16 cellular contexts compared by ENCODE assay signal in the genomic region with DNA sequence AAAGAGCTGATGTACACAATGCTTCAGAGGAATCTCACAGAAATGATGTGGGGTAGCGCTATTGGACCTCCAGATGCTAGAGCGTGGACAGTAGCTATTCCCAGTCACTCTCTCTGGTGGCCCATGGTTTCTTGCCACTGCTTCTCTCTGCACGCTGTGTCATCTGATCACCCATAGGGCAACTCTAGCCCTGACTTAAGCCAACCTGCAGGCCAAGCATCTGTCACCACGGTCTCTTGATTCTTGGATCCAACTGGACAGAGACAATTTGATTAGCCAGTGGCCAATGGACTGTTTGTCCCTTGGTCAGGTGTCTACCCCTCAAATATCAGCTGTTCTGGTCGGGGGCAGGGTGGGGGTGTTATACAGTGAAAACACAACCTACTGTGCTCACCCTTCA.
"Had no signal": no experiment of that assay in that cellular context is flagged by ENCODE, and none has a peak within 500 bp of the region (broad histone marks: within the 10 kb centered on the region; RNA-seq: fewer than 3 reads in every experiment).

No MANE protein-coding gene starts in this region.

- H3K27me3 ChIP-seq: heart right ventricle, left lung, sigmoid colon had no signal

- H3K36me3 Mint-ChIP-seq: natural killer cell treated with Interleukin-12 subunit alpha and Interleukin-12 subunit beta and Interleukin-15 and Interleukin-18, amount 100 ng/mL, for 72 hours had no signal

- H3K4me1 ChIP-seq: left lung, lower lobe of right lung had no signal

- DNase-seq: effector CD4-positive, alpha-beta T cell; endodermal cell; foreskin melanocyte; heart right ventricle; left lung; lower lobe of right lung; sigmoid colon; small intestine; stimulated activated CD4-positive, alpha-beta T cell treated with anti-CD3 and anti-CD28 coated beads, Interleukin-12 subunit alpha, Interleukin-12 subunit beta, amount 100 ng/mL, for 4 hours; stimulated activated naive CD4-positive, alpha-beta T cell treated with Interleukin-2 at 50 U/mL for 16 hours; trophoblast cell had no signal

- H3K4me3 Mint-ChIP-seq: endodermal cell; memory B cell; mesothelial cell of epicardium; natural killer cell treated with Interleukin-12 subunit alpha and Interleukin-12 subunit beta and Interleukin-15 and Interleukin-18, amount 100 ng/mL, for 72 hours had no signal

- H3K9me3 Mint-ChIP-seq: memory B cell; mesothelial cell of epicardium; natural killer cell treated with Interleukin-12 subunit alpha and Interleukin-12 subunit beta and Interleukin-15 and Interleukin-18, amount 100 ng/mL, for 72 hours had no signal

- H3K27me3 Mint-ChIP-seq: memory B cell; natural killer cell treated with Interleukin-12 subunit alpha and Interleukin-12 subunit beta and Interleukin-15 and Interleukin-18, amount 100 ng/mL, for 72 hours had no signal

- H3K27ac ChIP-seq: lower lobe of right lung, parathyroid adenoma had no signal

- H3K9me3 ChIP-seq: heart right ventricle, left lung, lower lobe of right lung, sigmoid colon had no signal

- H3K4me3 ChIP-seq: coronary artery, heart right ventricle, left lung, lower lobe of right lung, sigmoid colon had no signal

- H3K4me1 Mint-ChIP-seq: mesothelial cell of epicardium had no signal

- H3K36me3 ChIP-seq: left lung, lower lobe of right lung, sigmoid colon had no signal

- H3K27ac Mint-ChIP-seq: endodermal cell; memory B cell; mesothelial cell of epicardium; natural killer cell treated with Interleukin-12 subunit alpha and Interleukin-12 subunit beta and Interleukin-15 and Interleukin-18, amount 100 ng/mL, for 72 hours had no signal

- ATAC-seq: heart right ventricle; left lung; lower lobe of right lung; natural killer cell treated with Interleukin-12 subunit alpha and Interleukin-12 subunit beta and Interleukin-15 and Interleukin-18, amount 100 ng/mL, for 72 hours had no signal
